In genomic region chr16:21526923-21527807, GRCh38 we compare ENCODE assay signal across 1 cellular context.
TF ChIP-seq lines count a peak whose summit lies in the region.

No MANE protein-coding gene starts in this region.

TF ChIP-seq in HepG2, 621 proteins besides CTCF, POLR2A, EP300 and RAD21 (continued from another document and continues in another):
- TF ChIP-seq ZNF512 (CRISPR knock-in tag; IDR thresholded peaks at IDR 0.05) (peak; percentile 65; the same call in 1 of the 2 replicates), TBL1XR1 (IDR thresholded peaks at IDR 0.05; ENCODE audit: borderline replicate concordance, low read length, partially characterized antibody) (no peak), CEBPB (IDR thresholded peaks at IDR 0.05; ENCODE audit: borderline replicate concordance, low read depth, low read length) (no peak), ZNF501 (CRISPR knock-in tag; IDR thresholded peaks at IDR 0.05) (peak; percentile 74; the same call in 1 of the 2 replicates), ZNF749 (CRISPR knock-in tag; IDR thresholded peaks at IDR 0.05; ENCODE audit: borderline replicate concordance) (no peak), ZNF232 (CRISPR knock-in tag; IDR thresholded peaks at IDR 0.05; ENCODE audit: borderline replicate concordance) (peak; percentile 49; the same call in 1 of the 2 replicates), ZC3H13 (CRISPR knock-in tag; IDR thresholded peaks at IDR 0.05) (no peak), NCOR1 (IDR thresholded peaks at IDR 0.05; ENCODE audit: borderline replicate concordance, low read length) (no peak), KLF9 (CRISPR knock-in tag; IDR thresholded peaks at IDR 0.05; ENCODE audit: low read depth) (no peak), ZNF780A (CRISPR knock-in tag; IDR thresholded peaks at IDR 0.05) (no peak), SPEN (CRISPR knock-in tag; IDR thresholded peaks at IDR 0.05; ENCODE audit: low read depth) (no peak), ELF4 (CRISPR knock-in tag; IDR thresholded peaks at IDR 0.05; ENCODE audit: borderline replicate concordance) (no peak), ZNF674 (CRISPR knock-in tag; IDR thresholded peaks at IDR 0.05; ENCODE audit: low read depth) (no peak), KDM3A (CRISPR knock-in tag; IDR thresholded peaks at IDR 0.05; ENCODE audit: low read depth) (0 out of 2 replicates have a peak, but pooled peaks have one; percentile 26), ZNF713 (CRISPR knock-in tag; IDR thresholded peaks at IDR 0.05) (peak; percentile 82; the same call in 1 of the 2 replicates), PRDM4 (CRISPR knock-in tag; IDR thresholded peaks at IDR 0.05; ENCODE audit: borderline replicate concordance) (no peak), ARNT2 (CRISPR knock-in tag; IDR thresholded peaks at IDR 0.05; ENCODE audit: low read depth) (no peak), TAF15 (IDR thresholded peaks at IDR 0.05; ENCODE audit: low read depth, low read length, poor library complexity, severe bottlenecking) (no peak), TRIM22 (IDR thresholded peaks at IDR 0.05) (no peak), SP140L (CRISPR knock-in tag; IDR thresholded peaks at IDR 0.05; ENCODE audit: borderline replicate concordance) (no peak), ZMAT3 (CRISPR knock-in tag; conservative IDR thresholded peaks at IDR 0.05) (no peak), ZNF225 (CRISPR knock-in tag; IDR thresholded peaks at IDR 0.05) (peak; percentile 39), BRF2 (CRISPR knock-in tag; IDR thresholded peaks at IDR 0.05) (no peak), ZNF616 (CRISPR knock-in tag; IDR thresholded peaks at IDR 0.05; ENCODE audit: low read depth) (no peak), CENPX (CRISPR knock-in tag; IDR thresholded peaks at IDR 0.05) (no peak), PRDM15 (CRISPR knock-in tag; IDR thresholded peaks at IDR 0.05) (no peak), ZNF282 (IDR thresholded peaks at IDR 0.05; ENCODE audit: partially characterized antibody) (no peak), RNF2 (conservative IDR thresholded peaks at IDR 0.05; ENCODE audit: low read depth) (no peak), USF2 (IDR thresholded peaks at IDR 0.05; ENCODE audit: low read depth, low read length) (no peak), USF2 (CRISPR knock-in tag; IDR thresholded peaks at IDR 0.05; ENCODE audit: borderline replicate concordance) (no peak), ZBTB20 (CRISPR knock-in tag; IDR thresholded peaks at IDR 0.05; ENCODE audit: borderline replicate concordance, low read depth) (0 out of 2 replicates have a peak, but pooled peaks have one; percentile 78), HNF4G (IDR thresholded peaks at IDR 0.05; ENCODE audit: borderline replicate concordance, low read depth, low read length) (no peak), HNF4G (CRISPR knock-in tag; IDR thresholded peaks at IDR 0.05; ENCODE audit: borderline replicate concordance, low read depth) (peak; percentile 52; the same call in 1 of the 2 replicates), ZFAT (CRISPR knock-in tag; conservative IDR thresholded peaks at IDR 0.05) (no peak), ZNF740 (CRISPR knock-in tag; IDR thresholded peaks at IDR 0.05) (no peak), ZNF660 (CRISPR knock-in tag; IDR thresholded peaks at IDR 0.05; ENCODE audit: borderline replicate concordance, low read depth) (no peak; the same call in 1 of the 2 replicates), ZNF260 (CRISPR knock-in tag; IDR thresholded peaks at IDR 0.05; ENCODE audit: borderline replicate concordance, low read depth) (no peak), SUZ12 (IDR thresholded peaks at IDR 0.05; ENCODE audit: low read depth, low read length) (no peak)
- TF ChIP-seq, protein P1, sequence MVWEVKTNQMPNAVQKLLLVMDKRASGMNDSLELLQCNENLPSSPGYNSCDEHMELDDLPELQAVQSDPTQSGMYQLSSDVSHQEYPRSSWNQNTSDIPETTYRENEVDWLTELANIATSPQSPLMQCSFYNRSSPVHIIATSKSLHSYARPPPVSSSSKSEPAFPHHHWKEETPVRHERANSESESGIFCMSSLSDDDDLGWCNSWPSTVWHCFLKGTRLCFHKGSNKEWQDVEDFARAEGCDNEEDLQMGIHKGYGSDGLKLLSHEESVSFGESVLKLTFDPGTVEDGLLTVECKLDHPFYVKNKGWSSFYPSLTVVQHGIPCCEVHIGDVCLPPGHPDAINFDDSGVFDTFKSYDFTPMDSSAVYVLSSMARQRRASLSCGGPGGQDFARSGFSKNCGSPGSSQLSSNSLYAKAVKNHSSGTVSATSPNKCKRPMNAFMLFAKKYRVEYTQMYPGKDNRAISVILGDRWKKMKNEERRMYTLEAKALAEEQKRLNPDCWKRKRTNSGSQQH (CRISPR knock-in tag; IDR thresholded peaks at IDR 0.05; ENCODE audit: low read depth) = peak; percentile 21
- TF ChIP-seq, protein P2, sequence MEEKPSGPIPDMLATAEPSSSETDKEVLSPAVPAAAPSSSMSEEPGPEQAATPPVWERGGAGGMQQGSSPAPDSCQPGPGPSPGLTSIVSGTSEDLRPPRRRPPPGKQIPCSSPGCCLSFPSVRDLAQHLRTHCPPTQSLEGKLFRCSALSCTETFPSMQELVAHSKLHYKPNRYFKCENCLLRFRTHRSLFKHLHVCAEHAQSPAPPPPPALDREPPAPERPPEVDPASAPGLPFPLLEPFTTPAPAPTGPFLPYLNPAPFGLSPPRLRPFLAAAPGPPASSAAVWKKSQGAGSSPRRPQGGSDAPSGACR (CRISPR knock-in tag; IDR thresholded peaks at IDR 0.05) = no peak
- TF ChIP-seq, protein P3, sequence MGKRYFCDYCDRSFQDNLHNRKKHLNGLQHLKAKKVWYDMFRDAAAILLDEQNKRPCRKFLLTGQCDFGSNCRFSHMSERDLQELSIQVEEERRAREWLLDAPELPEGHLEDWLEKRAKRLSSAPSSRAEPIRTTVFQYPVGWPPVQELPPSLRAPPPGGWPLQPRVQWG (CRISPR knock-in tag; IDR thresholded peaks at IDR 0.05; ENCODE audit: borderline replicate concordance, low read depth) = no peak
- TF ChIP-seq, protein P4, sequence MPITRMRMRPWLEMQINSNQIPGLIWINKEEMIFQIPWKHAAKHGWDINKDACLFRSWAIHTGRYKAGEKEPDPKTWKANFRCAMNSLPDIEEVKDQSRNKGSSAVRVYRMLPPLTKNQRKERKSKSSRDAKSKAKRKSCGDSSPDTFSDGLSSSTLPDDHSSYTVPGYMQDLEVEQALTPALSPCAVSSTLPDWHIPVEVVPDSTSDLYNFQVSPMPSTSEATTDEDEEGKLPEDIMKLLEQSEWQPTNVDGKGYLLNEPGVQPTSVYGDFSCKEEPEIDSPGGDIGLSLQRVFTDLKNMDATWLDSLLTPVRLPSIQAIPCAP (CRISPR knock-in tag; IDR thresholded peaks at IDR 0.05; ENCODE audit: low read depth) = no peak
- TF ChIP-seq, protein P5, sequence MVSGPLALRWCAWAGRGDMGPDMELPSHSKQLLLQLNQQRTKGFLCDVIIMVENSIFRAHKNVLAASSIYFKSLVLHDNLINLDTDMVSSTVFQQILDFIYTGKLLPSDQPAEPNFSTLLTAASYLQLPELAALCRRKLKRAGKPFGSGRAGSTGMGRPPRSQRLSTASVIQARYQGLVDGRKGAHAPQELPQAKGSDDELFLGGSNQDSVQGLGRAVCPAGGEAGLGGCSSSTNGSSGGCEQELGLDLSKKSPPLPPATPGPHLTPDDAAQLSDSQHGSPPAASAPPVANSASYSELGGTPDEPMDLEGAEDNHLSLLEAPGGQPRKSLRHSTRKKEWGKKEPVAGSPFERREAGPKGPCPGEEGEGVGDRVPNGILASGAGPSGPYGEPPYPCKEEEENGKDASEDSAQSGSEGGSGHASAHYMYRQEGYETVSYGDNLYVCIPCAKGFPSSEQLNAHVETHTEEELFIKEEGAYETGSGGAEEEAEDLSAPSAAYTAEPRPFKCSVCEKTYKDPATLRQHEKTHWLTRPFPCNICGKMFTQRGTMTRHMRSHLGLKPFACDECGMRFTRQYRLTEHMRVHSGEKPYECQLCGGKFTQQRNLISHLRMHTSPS (CRISPR knock-in tag; IDR thresholded peaks at IDR 0.05; ENCODE audit: low read depth) = 0 out of 2 replicates have a peak, but pooled peaks have one; percentile 23
